In the genomic region with DNA sequence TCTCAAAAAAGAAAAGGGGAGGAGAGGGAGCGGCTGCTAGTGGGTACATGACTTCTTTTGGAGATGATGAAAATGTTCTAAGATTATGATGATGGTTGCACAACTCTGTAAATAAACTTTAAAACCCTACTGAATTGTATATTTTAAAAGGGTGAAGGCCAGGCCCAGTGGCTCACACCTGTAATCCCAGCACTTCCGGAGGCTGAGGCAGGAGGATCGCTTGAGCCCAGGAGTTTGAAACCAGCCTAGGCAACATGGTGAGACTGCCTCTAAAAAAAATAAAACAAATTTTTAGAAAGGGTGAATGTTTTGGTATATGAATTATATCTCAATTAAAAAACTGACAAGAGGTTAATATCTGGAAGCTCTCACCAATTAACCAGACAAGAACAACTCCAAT, we compare ENCODE assay signal across 18 cellular contexts. TPM values are rescaled to one million over a fixed set of nuclear protein-coding genes. Genes with fewer than 3 reads are reported as not detected.
DNase-seq lines count a peak whose midpoint lies in the region; ATAC-seq and TF ChIP-seq lines count a peak whose summit lies in the region.
"Had no signal": no experiment of that assay in that cellular context is flagged by ENCODE, and none has a peak within 500 bp of the region (broad histone marks: within the 10 kb centered on the region; RNA-seq: fewer than 3 reads in every experiment).

No MANE protein-coding gene starts in this region.

- no peaks in the 10 kb centered on the region for H3K36me3 ChIP-seq in breast epithelium
- H3K36me3 ChIP-seq: BE2C had no signal

- no peaks in the 10 kb centered on the region for H3K27me3 ChIP-seq in breast epithelium
- H3K27me3 ChIP-seq in CD4-positive, alpha-beta T cell (ENCODE audit: control insufficient read depth, insufficient read depth, low read length) = no peaks in the 10 kb centered on the region
- H3K27me3 ChIP-seq: BE2C had no signal

- H3K4me1 Mint-ChIP-seq in activated CD8-positive, alpha-beta memory T cell treated with anti-CD3 and anti-CD28 coated beads, Interleukin-2, amount 10 ng/mL, durations not matched to agents 7 days and 5 days = peaks cover 27% of the 10 kb centered on the region
- no peaks in the 10 kb centered on the region for H3K4me1 Mint-ChIP-seq in MCF 10A (ENCODE audit: insufficient read depth, unreplicated experiment)
- peaks cover 18% of the 10 kb centered on the region for H3K4me1 Mint-ChIP-seq in CD4-positive, alpha-beta T cell (ENCODE audit: low read depth)
- H3K4me1 Mint-ChIP-seq in activated T-helper 17 cell treated with anti-CD3 and anti-CD28 coated beads, Interleukin-2, amount 50 U/mL, for 72 hours = peaks cover 10% of the 10 kb centered on the region
- H3K4me1 Mint-ChIP-seq: H9 had no signal

- H3K9me3 ChIP-seq in breast epithelium = no peaks in the 10 kb centered on the region
- no peaks in the 10 kb centered on the region for H3K9me3 ChIP-seq in CD4-positive, alpha-beta T cell (ENCODE audit: control insufficient read depth, low read length)
- H3K9me3 ChIP-seq: BE2C had no signal

- H3K9me3 Mint-ChIP-seq in activated CD8-positive, alpha-beta memory T cell treated with anti-CD3 and anti-CD28 coated beads, Interleukin-2, amount 10 ng/mL, durations not matched to agents 7 days and 5 days (ENCODE audit: low read depth) = peaks cover 2% of the 10 kb centered on the region
- no peaks in the 10 kb centered on the region for H3K9me3 Mint-ChIP-seq in MCF 10A (ENCODE audit: unreplicated experiment)
- H3K9me3 Mint-ChIP-seq in CD4-positive, alpha-beta T cell = no peaks in the 10 kb centered on the region
- peaks cover 3% of the 10 kb centered on the region for H3K9me3 Mint-ChIP-seq in activated T-helper 17 cell treated with anti-CD3 and anti-CD28 coated beads, Interleukin-2, amount 50 U/mL, for 72 hours
- H3K9me3 Mint-ChIP-seq: CD8-positive, alpha-beta T cell; H9; IgD-negative memory B cell had no signal

- ATAC-seq in activated CD8-positive, alpha-beta memory T cell treated with anti-CD3 and anti-CD28 coated beads, Interleukin-2, amount 10 ng/mL, durations not matched to agents 7 days and 5 days = no peak
- no peak for ATAC-seq in CD4-positive, alpha-beta T cell (ENCODE audit: poor library complexity)
- ATAC-seq in activated T-helper 17 cell treated with anti-CD3 and anti-CD28 coated beads, Interleukin-2, amount 50 U/mL, for 72 hours (replicated peaks) = no peak
- no peak for ATAC-seq in GM18511 (IDR thresholded peaks at IDR 0.05; ENCODE audit: unreplicated experiment)
- ATAC-seq: CD8-positive, alpha-beta T cell had no signal

- TF ChIP-seq CTCF in MCF 10A (IDR thresholded peaks at IDR 0.05; ENCODE audit: unreplicated experiment) (no peak), breast epithelium (IDR thresholded peaks at IDR 0.05) (no peak)
- TF ChIP-seq CTCF in CD4-positive, alpha-beta T cell (IDR thresholded peaks at IDR 0.05) = no peak

- intact Hi-C loops in MCF 10A (cut with micrococcal nuclease) = no loop called here
- intact Hi-C loops in breast epithelium (cut with DNase I; ENCODE audit: low total_unique reads) = no loop called here
- intact Hi-C loops in CD4-positive, alpha-beta T cell (cut with DNase I, micrococcal nuclease) = loop anchor here (2.0 to 5.0 kb wide), 3 partner anchors 36 to 142 kb away; a partner anchor contains a TSS

- POLR2A ChIA-PET in MCF 10A (lab: Yijun Ruan, JAX) = interaction anchor here (0.8 to 1.3 kb wide), 3 partner anchors 45 to 87 kb away, joined by 3 to 5 read pairs (median 3); a partner anchor contains a TSS
- POLR2A ChIA-PET in CD4-positive, alpha-beta T cell (lab: Charles Lee) = no interaction called here

- DNase-seq in activated CD8-positive, alpha-beta memory T cell treated with anti-CD3 and anti-CD28 coated beads, Interleukin-2, amount 10 ng/mL, durations not matched to agents 7 days and 5 days = no peak
- DNase-seq in activated CD8-positive, alpha-beta memory T cell treated with anti-CD3 and anti-CD28 coated beads for 24 hours = no peak
- DNase-seq in MCF 10A (ENCODE audit: unreplicated experiment) = peak; percentile 37
- no peak for DNase-seq in breast epithelium (ENCODE audit: low spot score in 2 of 2)
- DNase-seq in CD4-positive, alpha-beta T cell = no peak
- DNase-seq in C1 segment of cervical spinal cord (lab: John Stamatoyannopoulos, UW) = no peak
- DNase-seq: ACHN; BE2C; Calu3; CD8-positive, alpha-beta T cell; DMS79 treated with DMSO at 0.1 percent for 48 hours; GF-D8; GOT3; H9 had no signal

- H3K36me3 Mint-ChIP-seq in activated CD8-positive, alpha-beta memory T cell treated with anti-CD3 and anti-CD28 coated beads, Interleukin-2, amount 10 ng/mL, durations not matched to agents 7 days and 5 days = peaks cover 6% of the 10 kb centered on the region
- H3K36me3 Mint-ChIP-seq in MCF 10A (ENCODE audit: insufficient read depth, unreplicated experiment) = no peaks in the 10 kb centered on the region
- H3K36me3 Mint-ChIP-seq in CD4-positive, alpha-beta T cell (ENCODE audit: low read depth) = no peaks in the 10 kb centered on the region
- H3K36me3 Mint-ChIP-seq in activated T-helper 17 cell treated with anti-CD3 and anti-CD28 coated beads, Interleukin-2, amount 50 U/mL, for 72 hours (ENCODE audit: low read depth) = peaks cover 5% of the 10 kb centered on the region
- H3K36me3 Mint-ChIP-seq: CD8-positive, alpha-beta T cell; IgD-negative memory B cell had no signal

- no peak for TF ChIP-seq POLR2A in breast epithelium (IDR thresholded peaks at IDR 0.05)

- H3K4me3 ChIP-seq in breast epithelium = no peak overlapping the region

- no peak overlapping the region for H3K27ac ChIP-seq in breast epithelium
- no peak overlapping the region for H3K27ac ChIP-seq in CD4-positive, alpha-beta T cell (ENCODE audit: low read depth, low read length)
- H3K27ac ChIP-seq: C4-2B had no signal

- H3K4me3 Mint-ChIP-seq in activated CD8-positive, alpha-beta memory T cell treated with anti-CD3 and anti-CD28 coated beads, Interleukin-2, amount 10 ng/mL, durations not matched to agents 7 days and 5 days = peak overlapping the region; percentile 73
- no peak overlapping the region for H3K4me3 Mint-ChIP-seq in MCF 10A (ENCODE audit: unreplicated experiment)
- no peak overlapping the region for H3K4me3 Mint-ChIP-seq in CD4-positive, alpha-beta T cell
- H3K4me3 Mint-ChIP-seq in activated T-helper 17 cell treated with anti-CD3 and anti-CD28 coated beads, Interleukin-2, amount 50 U/mL, for 72 hours = peak overlapping the region; percentile 79
- H3K4me3 Mint-ChIP-seq: H9, IgD-negative memory B cell had no signal

- H3K27ac Mint-ChIP-seq in activated CD8-positive, alpha-beta memory T cell treated with anti-CD3 and anti-CD28 coated beads, Interleukin-2, amount 10 ng/mL, durations not matched to agents 7 days and 5 days = no peak overlapping the region
- H3K27ac Mint-ChIP-seq in MCF 10A (ENCODE audit: low read depth, unreplicated experiment) = no peak overlapping the region
- H3K27ac Mint-ChIP-seq in CD4-positive, alpha-beta T cell = peak overlapping the region; percentile 8
- no peak overlapping the region for H3K27ac Mint-ChIP-seq in activated T-helper 17 cell treated with anti-CD3 and anti-CD28 coated beads, Interleukin-2, amount 50 U/mL, for 72 hours
- H3K27ac Mint-ChIP-seq: H9, IgD-negative memory B cell had no signal

- BruUV-seq in MCF 10A (replicated peaks; lab: Mats Ljungman, UMichigan) = no TSS peak

- no peaks in the 10 kb centered on the region for H3K27me3 Mint-ChIP-seq in activated CD8-positive, alpha-beta memory T cell treated with anti-CD3 and anti-CD28 coated beads, Interleukin-2, amount 10 ng/mL, durations not matched to agents 7 days and 5 days
- H3K27me3 Mint-ChIP-seq in MCF 10A (ENCODE audit: insufficient read depth, unreplicated experiment) = no peaks in the 10 kb centered on the region
- H3K27me3 Mint-ChIP-seq in CD4-positive, alpha-beta T cell = no peaks in the 10 kb centered on the region
- H3K27me3 Mint-ChIP-seq in activated T-helper 17 cell treated with anti-CD3 and anti-CD28 coated beads, Interleukin-2, amount 50 U/mL, for 72 hours = no peaks in the 10 kb centered on the region
- H3K27me3 Mint-ChIP-seq: IgD-negative memory B cell had no signal

- no peaks in the 10 kb centered on the region for H3K4me1 ChIP-seq in breast epithelium
- H3K4me1 ChIP-seq: BE2C had no signal

- CTCF ChIA-PET in activated CD8-positive, alpha-beta memory T cell treated with anti-CD3 and anti-CD28 coated beads, Interleukin-2, amount 10 ng/mL, durations not matched to agents 7 days and 5 days (lab: Charles Lee) = interaction anchor here (2.5 kb wide), 1 partner anchor 45 kb away, joined by 16 read pairs; a partner anchor contains a TSS
- CTCF ChIA-PET in MCF 10A (lab: Yijun Ruan, JAX) = interaction anchor here (0.7 to 1.4 kb wide), 2 partner anchors 12 to 19 kb away, joined by 3 to 4 read pairs; no protein-coding TSS in a partner anchor
- CTCF ChIA-PET in CD4-positive, alpha-beta T cell (lab: Charles Lee) = interaction anchor here (1.5 kb wide), 1 partner anchor 45 kb away, joined by 5 read pairs; a partner anchor contains a TSS

RNA-seq across cellular contexts. Expression of a gene that starts 45.4 kb away (rescaled TPM):
- total RNA-seq in activated CD8-positive, alpha-beta memory T cell treated with anti-CD3 and anti-CD28 coated beads, Interleukin-2, amount 10 ng/mL, durations not matched to agents 7 days and 5 days = 10 to 100 TPM; 70.9 to 74.4 TPM
- total RNA-seq in MCF 10A (2022) (45.8 and 57.7 TPM in 2 replicates), breast epithelium (10 to 100 TPM in 1 of 3 donors, 1 to 10 TPM in 2; 6.7 to 11.1 (median 7.0) TPM)
- total RNA-seq in CD4-positive, alpha-beta T cell = 10 to 100 TPM; 38.3 to 40.8 TPM
- total RNA-seq in activated T-helper 17 cell treated with anti-CD3 and anti-CD28 coated beads, Interleukin-2, amount 50 U/mL, for 72 hours = 10 to 100 TPM; 48.8 to 61.9 TPM

Comparison
In these comparisons a context has a peak if more than half of its experiments do, and no peak if none do; other contexts are left out.
1. H3K4me3 Mint-ChIP-seq: peak in activated CD8-positive, alpha-beta memory T cell treated with anti-CD3 and anti-CD28 coated beads, Interleukin-2, amount 10 ng/mL, durations not matched to agents 7 days and 5 days (single experiment) and activated T-helper 17 cell treated with anti-CD3 and anti-CD28 coated beads, Interleukin-2, amount 50 U/mL, for 72 hours (single experiment); none in MCF 10A (single experiment) and CD4-positive, alpha-beta T cell (single experiment).
2. intact Hi-C loops: an anchor here in CD4-positive, alpha-beta T cell (2.0 to 5.0 kb wide); none called in MCF 10A and breast epithelium.